Comparison of ENCODE assay signal across 19 cellular contexts in genomic region chr5:42599106-42599505, GRCh38.
A peak's percentile ranks its signal among the peaks of the same experiment; 100 is the strongest.
DNase-seq lines count a peak whose midpoint lies in the region; ATAC-seq and TF ChIP-seq lines count a peak whose summit lies in the region.
"Had no signal": no experiment of that assay in that cellular context is flagged by ENCODE, and none has a peak within 500 bp of the region (broad histone marks: within the 10 kb centered on the region; RNA-seq: fewer than 3 reads in every experiment).

No MANE protein-coding gene starts in this region.

- no peak for TF ChIP-seq CTCF in C4-2B (conservative IDR thresholded peaks at IDR 0.05)
- TF ChIP-seq CTCF in LNCaP clone FGC (IDR thresholded peaks at IDR 0.05; ENCODE audit: control insufficient read depth, extremely low read depth, insufficient read depth): no peak
- TF ChIP-seq CTCF in psoas muscle (IDR thresholded peaks at IDR 0.05): no peak
- no peak for TF ChIP-seq CTCF in nephron progenitor cell (IDR thresholded peaks at IDR 0.05)

- no peak overlapping the region for H3K4me3 Mint-ChIP-seq in nephron progenitor cell
- H3K4me3 Mint-ChIP-seq: CD4-positive, CD25-positive, alpha-beta regulatory T cell; CD8-positive, alpha-beta T cell had no signal

- no peaks in the 10 kb centered on the region for H3K9me3 Mint-ChIP-seq in nephron progenitor cell
- H3K9me3 Mint-ChIP-seq: CD4-positive, CD25-positive, alpha-beta regulatory T cell; CD8-positive, alpha-beta T cell had no signal

- peaks cover 55% of the 10 kb centered on the region for H3K4me1 ChIP-seq in psoas muscle

- no peaks in the 10 kb centered on the region for H3K9me3 ChIP-seq in psoas muscle
- H3K9me3 ChIP-seq: Caco-2 had no signal

- WGBS in psoas muscle, 3 donors: 36 to 67% (median 50%) methylated on average over 3 of the region's 3 CpGs

- H3K4me3 ChIP-seq in LNCaP clone FGC (ENCODE audit: low read depth, low read length): no peak overlapping the region
- no peak overlapping the region for H3K4me3 ChIP-seq in psoas muscle
- H3K4me3 ChIP-seq: GM12878, GM23248 had no signal

- H3K36me3 Mint-ChIP-seq in nephron progenitor cell (ENCODE audit: low read depth): no peaks in the 10 kb centered on the region
- H3K36me3 Mint-ChIP-seq: CD4-positive, CD25-positive, alpha-beta regulatory T cell; CD8-positive, alpha-beta T cell had no signal

- no peak overlapping the region for H3K27ac Mint-ChIP-seq in nephron progenitor cell
- H3K27ac Mint-ChIP-seq: CD4-positive, CD25-positive, alpha-beta regulatory T cell; CD8-positive, alpha-beta T cell had no signal

- no peaks in the 10 kb centered on the region for H3K36me3 ChIP-seq in psoas muscle (ENCODE audit: insufficient read depth in 1 of 2, low read depth in 1 of 2)

- peak overlapping the region; percentile 40 for H3K27ac ChIP-seq in C4-2B
- peak overlapping the region; percentile 82 for H3K27ac ChIP-seq in psoas muscle
- H3K27ac ChIP-seq: GM23248 had no signal

- H3K27me3 Mint-ChIP-seq in nephron progenitor cell (ENCODE audit: low read depth, poor library complexity): peaks cover 4% of the 10 kb centered on the region
- H3K27me3 Mint-ChIP-seq: CD4-positive, CD25-positive, alpha-beta regulatory T cell had no signal

- peaks cover 20% of the 10 kb centered on the region for H3K4me1 Mint-ChIP-seq in nephron progenitor cell
- H3K4me1 Mint-ChIP-seq: CD4-positive, CD25-positive, alpha-beta regulatory T cell had no signal

- ATAC-seq in left lobe of liver (peak; percentile 64), psoas muscle (no peak), SK-N-SH treated with all-trans-retinoic acid at 6 μM for 48 hours (no peak)
- ATAC-seq: CD8-positive, alpha-beta T cell; GM12878 had no signal

- DNase-seq in LNCaP clone FGC (ENCODE audit: low read depth): peak; percentile 41
- no peak for DNase-seq in left lobe of liver (ENCODE audit: low spot score)
- DNase-seq in psoas muscle: no peak
- no peak for DNase-seq in NCI-H1930 (lab: John Stamatoyannopoulos, UW)
- no peak for DNase-seq in nephron progenitor cell
- no peak for DNase-seq in glomerular visceral epithelial cell (ENCODE audit: extremely low spot score)
- DNase-seq: C1 segment of cervical spinal cord; Caco-2; CD4-positive, CD25-positive, alpha-beta regulatory T cell; CD8-positive, alpha-beta T cell; DMS153; DND-41; GDM1; GM23248; H7; HCEC 1CT had no signal

- intact Hi-C loops in psoas muscle (cut with DNase I): no loop called here

- H3K27me3 ChIP-seq in psoas muscle (ENCODE audit: insufficient read depth in 3 of 3, low read length in 2 of 3): no peaks in the 10 kb centered on the region

TF ChIP-seq in SK-N-SH treated with all-trans-retinoic acid at 6 μM for 48 hours, 23 proteins besides CTCF, POLR2A, EP300 and RAD21:
- TF ChIP-seq PPARA (CRISPR knock-in tag; IDR thresholded peaks at IDR 0.05; ENCODE audit: borderline replicate concordance) (no peak), GLIS3 (CRISPR knock-in tag; IDR thresholded peaks at IDR 0.05) (no peak), ZNF8 (CRISPR knock-in tag; IDR thresholded peaks at IDR 0.05) (no peak)
